2 cellular contexts compared by ENCODE assay signal in the genomic region with DNA sequence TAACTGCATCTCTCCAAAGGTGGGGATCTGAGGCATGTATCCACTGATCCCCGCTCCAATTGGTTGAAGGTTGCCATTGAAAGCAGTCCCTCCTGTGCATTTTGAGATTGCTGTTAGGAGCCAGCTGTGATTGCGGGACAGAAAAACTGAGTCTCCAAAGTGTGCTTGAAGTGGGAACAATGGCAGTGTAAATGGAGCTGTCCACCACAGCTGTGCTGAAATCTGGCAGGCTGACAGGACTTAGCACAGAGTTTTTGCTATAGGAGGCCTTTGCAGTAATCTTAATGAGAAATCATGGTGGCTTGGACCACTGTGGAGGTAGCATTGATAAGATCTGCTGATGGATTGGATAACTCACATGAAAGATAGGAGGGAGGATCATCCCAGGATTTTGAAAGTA.
TF ChIP-seq lines count a peak whose summit lies in the region.

No MANE protein-coding gene starts in this region.

TF ChIP-seq in SK-N-SH, 30 proteins besides CTCF, POLR2A, EP300 and RAD21:
- TF ChIP-seq, protein P1, sequence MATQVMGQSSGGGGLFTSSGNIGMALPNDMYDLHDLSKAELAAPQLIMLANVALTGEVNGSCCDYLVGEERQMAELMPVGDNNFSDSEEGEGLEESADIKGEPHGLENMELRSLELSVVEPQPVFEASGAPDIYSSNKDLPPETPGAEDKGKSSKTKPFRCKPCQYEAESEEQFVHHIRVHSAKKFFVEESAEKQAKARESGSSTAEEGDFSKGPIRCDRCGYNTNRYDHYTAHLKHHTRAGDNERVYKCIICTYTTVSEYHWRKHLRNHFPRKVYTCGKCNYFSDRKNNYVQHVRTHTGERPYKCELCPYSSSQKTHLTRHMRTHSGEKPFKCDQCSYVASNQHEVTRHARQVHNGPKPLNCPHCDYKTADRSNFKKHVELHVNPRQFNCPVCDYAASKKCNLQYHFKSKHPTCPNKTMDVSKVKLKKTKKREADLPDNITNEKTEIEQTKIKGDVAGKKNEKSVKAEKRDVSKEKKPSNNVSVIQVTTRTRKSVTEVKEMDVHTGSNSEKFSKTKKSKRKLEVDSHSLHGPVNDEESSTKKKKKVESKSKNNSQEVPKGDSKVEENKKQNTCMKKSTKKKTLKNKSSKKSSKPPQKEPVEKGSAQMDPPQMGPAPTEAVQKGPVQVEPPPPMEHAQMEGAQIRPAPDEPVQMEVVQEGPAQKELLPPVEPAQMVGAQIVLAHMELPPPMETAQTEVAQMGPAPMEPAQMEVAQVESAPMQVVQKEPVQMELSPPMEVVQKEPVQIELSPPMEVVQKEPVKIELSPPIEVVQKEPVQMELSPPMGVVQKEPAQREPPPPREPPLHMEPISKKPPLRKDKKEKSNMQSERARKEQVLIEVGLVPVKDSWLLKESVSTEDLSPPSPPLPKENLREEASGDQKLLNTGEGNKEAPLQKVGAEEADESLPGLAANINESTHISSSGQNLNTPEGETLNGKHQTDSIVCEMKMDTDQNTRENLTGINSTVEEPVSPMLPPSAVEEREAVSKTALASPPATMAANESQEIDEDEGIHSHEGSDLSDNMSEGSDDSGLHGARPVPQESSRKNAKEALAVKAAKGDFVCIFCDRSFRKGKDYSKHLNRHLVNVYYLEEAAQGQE (IDR thresholded peaks at IDR 0.05; ENCODE audit: low read depth, low read length): peak; percentile 98
- TF ChIP-seq TCF12 (IDR thresholded peaks at IDR 0.05): no peak

TF ChIP-seq in SK-N-SH treated with all-trans-retinoic acid at 6 μM for 48 hours, 23 proteins besides CTCF, POLR2A, EP300 and RAD21 (continued from another document):
- TF ChIP-seq, protein P2, sequence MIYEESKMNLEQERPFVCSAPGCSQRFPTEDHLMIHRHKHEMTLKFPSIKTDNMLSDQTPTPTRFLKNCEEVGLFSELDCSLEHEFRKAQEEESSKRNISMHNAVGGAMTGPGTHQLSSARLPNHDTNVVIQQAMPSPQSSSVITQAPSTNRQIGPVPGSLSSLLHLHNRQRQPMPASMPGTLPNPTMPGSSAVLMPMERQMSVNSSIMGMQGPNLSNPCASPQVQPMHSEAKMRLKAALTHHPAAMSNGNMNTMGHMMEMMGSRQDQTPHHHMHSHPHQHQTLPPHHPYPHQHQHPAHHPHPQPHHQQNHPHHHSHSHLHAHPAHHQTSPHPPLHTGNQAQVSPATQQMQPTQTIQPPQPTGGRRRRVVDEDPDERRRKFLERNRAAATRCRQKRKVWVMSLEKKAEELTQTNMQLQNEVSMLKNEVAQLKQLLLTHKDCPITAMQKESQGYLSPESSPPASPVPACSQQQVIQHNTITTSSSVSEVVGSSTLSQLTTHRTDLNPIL (CRISPR knock-in tag; IDR thresholded peaks at IDR 0.05; ENCODE audit: low read depth): no peak
